ENCODE assay signal across 8 cellular contexts in the genomic region with DNA sequence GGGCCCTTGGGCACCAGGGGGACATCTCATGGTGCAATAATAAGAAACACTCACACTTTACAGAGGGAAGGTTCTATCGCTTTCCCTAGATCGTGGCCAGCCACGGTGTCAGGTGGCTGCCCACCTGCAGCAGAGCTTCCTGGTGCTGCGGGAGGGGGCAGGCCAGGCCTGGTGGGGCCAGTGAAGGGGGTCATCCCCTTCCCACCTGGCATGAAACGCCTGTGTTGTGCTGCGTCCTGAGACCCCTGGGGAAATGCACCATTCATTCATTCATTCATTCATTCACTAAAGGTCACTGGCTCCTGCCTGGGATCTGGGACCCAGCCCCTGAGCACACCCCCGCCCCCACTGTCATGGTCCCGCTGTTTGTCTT.
DNase-seq lines count a peak whose midpoint lies in the region; ATAC-seq lines count a peak whose summit lies in the region.

No MANE protein-coding gene starts in this region.

- ATAC-seq in GM19397 (IDR thresholded peaks at IDR 0.05; ENCODE audit: unreplicated experiment) (no peak), HG02610 (IDR thresholded peaks at IDR 0.05; ENCODE audit: unreplicated experiment) (no peak)

- H3K27me3 ChIP-seq in adipocyte (replicated peaks; ENCODE audit: control insufficient read depth, insufficient read depth, low read length) (peaks cover 4% of the 10 kb centered on the region), stomach smooth muscle (ENCODE audit: control insufficient read depth in 1 of 2, insufficient read depth in 2 of 2, low read length in 2 of 2) (no peaks in the 10 kb centered on the region)

- no peak for DNase-seq in T-helper 1 cell
- DNase-seq in adipocyte (ENCODE audit: low read depth): no peak
- no peak for DNase-seq in nucleus accumbens (lab: John Stamatoyannopoulos, UW)

- H3K4me1 Mint-ChIP-seq in T-helper 1 cell treated with Interleukin-12 subunit alpha and Interleukin-12 subunit beta and Interleukin-4 antibody, amounts not matched to agents 30 μg/mL and 1 μg/mL, for 36 hours (ENCODE audit: low read depth): peaks cover 8% of the 10 kb centered on the region

- no peaks in the 10 kb centered on the region for H3K36me3 ChIP-seq in adipocyte (ENCODE audit: control insufficient read depth, insufficient read depth, low read length, severe bottlenecking)
- no peaks in the 10 kb centered on the region for H3K36me3 ChIP-seq in stomach smooth muscle (ENCODE audit: control insufficient read depth in 2 of 2, insufficient read depth in 2 of 2, low read length in 2 of 2)

- H3K27me3 Mint-ChIP-seq in T-helper 1 cell treated with Interleukin-12 subunit alpha and Interleukin-12 subunit beta and Interleukin-4 antibody, amounts not matched to agents 30 μg/mL and 1 μg/mL, for 36 hours (ENCODE audit: low read depth): peaks cover 7% of the 10 kb centered on the region

- no peak overlapping the region for H3K27ac Mint-ChIP-seq in T-helper 1 cell treated with Interleukin-12 subunit alpha and Interleukin-12 subunit beta and Interleukin-4 antibody, amounts not matched to agents 30 μg/mL and 1 μg/mL, for 36 hours

- H3K27ac ChIP-seq in stomach smooth muscle (ENCODE audit: low read length): no peak overlapping the region

- no peaks in the 10 kb centered on the region for H3K9me3 ChIP-seq in adipocyte (ENCODE audit: control insufficient read depth, low read length)
- H3K9me3 ChIP-seq in iPS-18c (ENCODE audit: control insufficient read depth, insufficient read depth, low read length): no peaks in the 10 kb centered on the region
- H3K9me3 ChIP-seq in stomach smooth muscle (ENCODE audit: control insufficient read depth in 2 of 2, low read length in 2 of 2): no peaks in the 10 kb centered on the region

- H3K9ac ChIP-seq in adipocyte (ENCODE audit: low read length): peak overlapping the region; percentile 74
- H3K9ac ChIP-seq in stomach smooth muscle (ENCODE audit: low read length in 2 of 2): peak overlapping the region; percentile 51 to 74

- H3K9me3 Mint-ChIP-seq in T-helper 1 cell treated with Interleukin-12 subunit alpha and Interleukin-12 subunit beta and Interleukin-4 antibody, amounts not matched to agents 30 μg/mL and 1 μg/mL, for 36 hours: no peaks in the 10 kb centered on the region

- H3K4me3 Mint-ChIP-seq in T-helper 1 cell treated with Interleukin-12 subunit alpha and Interleukin-12 subunit beta and Interleukin-4 antibody, amounts not matched to agents 30 μg/mL and 1 μg/mL, for 36 hours: peak overlapping the region; percentile 57

- peak overlapping the region; percentile 78 for H3K4me3 ChIP-seq in adipocyte (ENCODE audit: low read length)
- H3K4me3 ChIP-seq in iPS-18c (ENCODE audit: insufficient read depth, low read depth, low read length): peak overlapping the region; percentile 55
- H3K4me3 ChIP-seq in stomach smooth muscle (ENCODE audit: low read length in 2 of 2): peak overlapping the region; percentile 56 to 81

- H3K4me1 ChIP-seq in adipocyte (ENCODE audit: control insufficient read depth, insufficient read depth, low read length) (peaks cover 11% of the 10 kb centered on the region), stomach smooth muscle (ENCODE audit: control insufficient read depth, insufficient read depth, low read length) (peaks cover 20% of the 10 kb centered on the region)

- H3K36me3 Mint-ChIP-seq in T-helper 1 cell treated with Interleukin-12 subunit alpha and Interleukin-12 subunit beta and Interleukin-4 antibody, amounts not matched to agents 30 μg/mL and 1 μg/mL, for 36 hours (ENCODE audit: low read depth): no peaks in the 10 kb centered on the region
